In the genomic region with DNA sequence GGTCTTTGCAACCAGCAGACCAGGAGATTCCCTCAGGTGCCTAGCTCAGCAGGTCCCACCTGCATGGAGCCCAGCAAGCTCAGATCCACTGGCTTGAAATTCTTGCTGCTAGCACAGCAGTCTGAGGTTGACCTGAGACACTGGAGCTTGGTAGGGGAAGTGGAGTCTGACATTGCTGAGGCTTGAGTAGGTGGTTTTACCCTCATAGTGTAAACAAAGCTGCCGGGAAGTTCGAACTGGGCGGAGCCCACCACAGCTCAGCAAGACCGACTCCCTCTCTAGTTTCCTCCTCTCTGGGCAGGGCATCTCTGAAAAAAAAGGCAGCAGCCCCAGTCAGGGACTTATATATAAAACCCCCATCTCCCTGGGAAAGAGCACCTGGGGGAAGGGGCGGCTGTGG, we compare ENCODE assay signal across 18 cellular contexts. TPM values are rescaled to one million over a fixed set of nuclear protein-coding genes. Genes with fewer than 3 reads are reported as not detected.
DNase-seq lines count a peak whose midpoint lies in the region; ATAC-seq and TF ChIP-seq lines count a peak whose summit lies in the region.
"Had no signal": no experiment of that assay in that cellular context is flagged by ENCODE, and none has a peak within 500 bp of the region (broad histone marks: within the 10 kb centered on the region; RNA-seq: fewer than 3 reads in every experiment).

No MANE protein-coding gene starts in this region.

- peaks cover 31% of the 10 kb centered on the region for H3K4me1 Mint-ChIP-seq in CD14-positive monocyte
- H3K4me1 Mint-ChIP-seq: nephron had no signal

- ATAC-seq in HG03280 (IDR thresholded peaks at IDR 0.05; ENCODE audit: unreplicated experiment): no peak
- ATAC-seq in HG03469 (IDR thresholded peaks at IDR 0.05; ENCODE audit: unreplicated experiment): no peak

- DNase-seq in CD14-positive monocyte (ENCODE audit: low spot score): no peak
- peak; percentile 56 for DNase-seq in ELR (ENCODE audit: low read depth)
- peak; percentile 21 for DNase-seq in NOMO-1 treated with dmso at 0.1 percent for 144 hours (lab: John Stamatoyannopoulos, UW; ENCODE audit: unreplicated experiment)
- DNase-seq in amniotic epithelial cell (ENCODE audit: low read depth): peak; percentile 43
- DNase-seq in SHP77 (lab: John Stamatoyannopoulos, UW): no peak
- DNase-seq in SK-N-DZ (ENCODE audit: low spot score): no peak
- DNase-seq: activated CD4-positive, CD25-positive, alpha-beta regulatory T cell; activated CD8-positive, alpha-beta memory T cell treated with anti-CD3 and anti-CD28 coated beads, Interleukin-2, amount 50 U/mL, for 4 hours; cerebellar nuclear complex; HCEC 1CT; Karpas-422; NCI-H1436; NCI-H2171 treated with DMSO at 0.1 percent for 48 hours; stimulated activated CD4-positive, alpha-beta T cell treated with anti-CD3 and anti-CD28 coated beads, Interleukin-2, amount 100 ng/mL, for 48 hours; uterus had no signal

- intact Hi-C loops in CD14-positive monocyte (cut with micrococcal nuclease): no loop called here

- H3K36me3 Mint-ChIP-seq in CD14-positive monocyte: peaks cover 2% of the 10 kb centered on the region in 2 donors

- TF ChIP-seq CTCF in CD14-positive monocyte (IDR thresholded peaks at IDR 0.05): no peak

- no peak overlapping the region for H3K4me3 Mint-ChIP-seq in CD14-positive monocyte
- H3K4me3 Mint-ChIP-seq: nephron had no signal

- H3K27ac Mint-ChIP-seq in CD14-positive monocyte: peak overlapping the region in 4 of 7 donors; percentile 12 to 77 (median 57)
- H3K27ac Mint-ChIP-seq: nephron had no signal

- H3K9me3 Mint-ChIP-seq in CD14-positive monocyte: peaks cover 17 to 30% (median 23%) of the 10 kb centered on the region in 7 donors

- H3K27me3 Mint-ChIP-seq in CD14-positive monocyte (ENCODE audit: low read depth in 3 of 3): peaks cover 0 to 4% (median 3%) of the 10 kb centered on the region in 3 donors

RNA-seq across cellular contexts. Expression of a gene that starts 34.3 kb away (rescaled TPM):
- polyA plus RNA-seq in CD14-positive monocyte: not detected
- polyA plus RNA-seq in SK-N-DZ (2014; cell fraction: cytosol; rRNA removed): 1.2 and 1.3 TPM in 2 replicates
- 0.40 and 0.42 TPM in 2 replicates for polyA plus RNA-seq in SK-N-DZ (2014; cell fraction: nucleus; rRNA removed)

Comparison
In these comparisons a context has a peak if more than half of its experiments do, and no peak if none do; other contexts are left out.
1. DNase-seq: peak in ELR (single experiment), NOMO-1 treated with dmso at 0.1 percent for 144 hours (single experiment) and amniotic epithelial cell (single experiment); none in CD14-positive monocyte (single experiment), SHP77 (0 of 2) and SK-N-DZ (single experiment).